In genomic region chr15:68154923-68155559, GRCh38 we compare ENCODE assay signal across 8 cellular contexts.
A peak's percentile ranks its signal among the peaks of the same experiment; 100 is the strongest.
DNase-seq lines count a peak whose midpoint lies in the region; ATAC-seq and FAIRE-seq lines count a peak whose summit lies in the region.

No MANE protein-coding gene starts in this region.

- H3K4me1 Mint-ChIP-seq in memory B cell = no peaks in the 10 kb centered on the region

- no peak overlapping the region for H3K27ac Mint-ChIP-seq in memory B cell

- ATAC-seq in memory B cell (ENCODE audit: low read depth) (no peak), GM21723 (IDR thresholded peaks at IDR 0.05; ENCODE audit: unreplicated experiment) (no peak), HG02763 (IDR thresholded peaks at IDR 0.05; ENCODE audit: unreplicated experiment) (no peak)

- H3K9me3 Mint-ChIP-seq in memory B cell = no peaks in the 10 kb centered on the region

- FAIRE-seq in endometrium (lab: Jason Lieb, UNC) = peak; percentile 88

- no peak overlapping the region for H3K4me3 Mint-ChIP-seq in memory B cell

- peaks cover 15% of the 10 kb centered on the region for H3K36me3 Mint-ChIP-seq in memory B cell

- H3K27me3 Mint-ChIP-seq in memory B cell = no peaks in the 10 kb centered on the region

- DNase-seq in DMS153 (lab: John Stamatoyannopoulos, UW) = peak; percentile 13
- DNase-seq in DMS153 treated with DMSO at 0.1 percent for 48 hours (lab: John Stamatoyannopoulos, UW; ENCODE audit: unreplicated experiment) = no peak
- DNase-seq in HuH-7 (ENCODE audit: low spot score) = peak; percentile 23
- DNase-seq in RPMI8226 = peak; percentile 65
- DNase-seq in memory B cell (ENCODE audit: low spot score in 2 of 2) = peak; percentile 9 to 14
